ENCODE assay signal across 8 cellular contexts in the genomic region with DNA sequence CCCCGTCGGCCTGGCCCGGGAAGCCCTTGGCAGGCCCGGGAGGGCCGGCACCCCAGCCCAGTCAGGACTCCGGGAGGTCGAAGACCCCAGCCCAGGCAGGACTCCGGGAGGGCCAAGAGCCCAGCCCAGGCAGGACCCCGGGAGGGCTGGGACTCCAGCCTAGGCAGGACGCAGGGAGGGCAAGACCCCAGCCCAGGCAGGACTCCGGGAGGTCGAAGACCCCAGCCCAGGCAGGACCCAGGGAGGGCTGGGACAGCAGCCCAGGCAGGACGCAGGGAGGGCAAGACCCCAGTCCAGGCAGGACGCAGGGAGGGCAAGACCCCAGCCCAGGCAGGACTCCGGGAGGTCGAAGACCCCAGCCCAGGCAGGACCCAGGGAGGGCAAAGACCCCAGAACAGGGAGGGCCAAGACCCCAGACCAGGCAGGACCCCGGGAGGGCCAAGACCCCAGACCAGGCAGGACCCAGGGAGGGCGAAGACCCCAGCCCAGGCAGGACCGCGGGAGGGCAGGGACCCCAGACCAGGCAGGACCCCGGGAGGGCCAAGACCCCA. TPM values are rescaled to one million over a fixed set of nuclear protein-coding genes. Genes with fewer than 3 reads are reported as not detected.
DNase-seq lines count a peak whose midpoint lies in the region; ATAC-seq and TF ChIP-seq lines count a peak whose summit lies in the region.
"Not testable (repeated sequence)": the region's sequence is repeated elsewhere in the genome, so short reads cannot be mapped to it uniquely, and the experiment has no call there.

No MANE protein-coding gene starts in this region.

- peak overlapping the region; percentile 94 for H2BK120ac ChIP-seq in trophoblast cell (ENCODE audit: insufficient read depth, low read length, poor library complexity)

- H3K4me2 ChIP-seq in SU-DHL-6 (ENCODE audit: low read depth, low read length, poor library complexity, severe bottlenecking) = peak overlapping the region; percentile 71
- peak overlapping the region; percentile 40 for H3K4me2 ChIP-seq in fibroblast of lung (ENCODE audit: extremely low read depth, insufficient read depth, low read length)
- peak overlapping the region; percentile 52 for H3K4me2 ChIP-seq in trophoblast cell (ENCODE audit: low read length)

- not testable (repeated sequence) for H3K36me3 Mint-ChIP-seq in CD4-positive, alpha-beta T cell (ENCODE audit: low read depth)

- H4K12ac ChIP-seq in trophoblast cell (ENCODE audit: low read depth, low read length) = peak overlapping the region; percentile 99

- H3K4me1 ChIP-seq in body of pancreas = peaks cover 34% of the 10 kb centered on the region
- H3K4me1 ChIP-seq in fibroblast of lung (ENCODE audit: control insufficient read depth, extremely low read depth, insufficient read depth, low read length); right lobe of liver: not testable (repeated sequence)
- H3K4me1 ChIP-seq in trophoblast cell (ENCODE audit: control insufficient read depth in 1 of 2, insufficient read depth in 2 of 2, low read length in 2 of 2) = peaks cover 21 to 25% of the 10 kb centered on the region in 2 experiments
- peaks cover 0 to 45% (median 16%) of the 10 kb centered on the region in 4 donors for H3K4me1 ChIP-seq in tibial nerve

- H3K4me3 ChIP-seq in HL-60 (replicated peaks; ENCODE audit: insufficient read depth, low read length) (peak overlapping the region; percentile 75), SU-DHL-6 (ENCODE audit: insufficient read depth, low read length, poor library complexity, severe bottlenecking) (peak overlapping the region; percentile 79), body of pancreas (peak overlapping the region; percentile 86 to 88), fibroblast of lung (replicated peaks in 1 of 4; ENCODE audit: control extremely low read depth in 1 of 4, insufficient read depth in 1 of 4, low read depth in 3 of 4, low read length in 4 of 4) (peak overlapping the region; percentile 78 to 88 (median 80)), right lobe of liver (peak overlapping the region; percentile 79 to 96 (median 83)), trophoblast cell (ENCODE audit: low read depth, low read length) (peak overlapping the region; percentile 97), tibial nerve (peak overlapping the region; percentile 86 to 96 (median 90))

- intact Hi-C loops in CD4-positive, alpha-beta T cell (cut with DNase I, micrococcal nuclease); body of pancreas (cut with DNase I); right lobe of liver (cut with DNase I): not testable (repeated sequence)

- not testable (repeated sequence) for H2BK12ac ChIP-seq in trophoblast cell (ENCODE audit: low read length)

- CTCF ChIA-PET in CD4-positive, alpha-beta T cell (lab: Charles Lee) = not testable (repeated sequence)

- H4K20me1 ChIP-seq in SU-DHL-6 (ENCODE audit: low read depth, low read length); fibroblast of lung (ENCODE audit: control insufficient read depth, extremely low read depth, insufficient read depth, low read length): not testable (repeated sequence)

- peak overlapping the region; percentile 99 for H3K14ac ChIP-seq in trophoblast cell (ENCODE audit: low read length)

- not testable (repeated sequence) for TF ChIP-seq EP300 in tibial nerve (IDR thresholded peaks at IDR 0.05)

- H3K9me3 ChIP-seq in CD4-positive, alpha-beta T cell (ENCODE audit: control insufficient read depth, low read length); SU-DHL-6 (ENCODE audit: insufficient read depth, low read length); body of pancreas; fibroblast of lung (ENCODE audit: control insufficient read depth, insufficient read depth, low read depth, low read length); right lobe of liver; trophoblast cell (ENCODE audit: insufficient read depth, low read depth, low read length); tibial nerve: not testable (repeated sequence)

- peaks cover 53% of the 10 kb centered on the region for H3K79me2 ChIP-seq in SU-DHL-6 (ENCODE audit: insufficient read depth, low read length)
- peaks cover 43% of the 10 kb centered on the region for H3K79me2 ChIP-seq in fibroblast of lung (ENCODE audit: control insufficient read depth, insufficient read depth, low read length)
- H3K79me2 ChIP-seq in trophoblast cell (ENCODE audit: control insufficient read depth, insufficient read depth, low read length, poor library complexity) = peaks cover 33% of the 10 kb centered on the region

- H3K36me3 ChIP-seq in SU-DHL-6 (ENCODE audit: low read length); body of pancreas (replicated peaks in 1 of 2; ENCODE audit: insufficient read depth in 1 of 2, low read depth in 2 of 2); fibroblast of lung (ENCODE audit: control insufficient read depth, insufficient read depth, low read length); right lobe of liver; tibial nerve: not testable (repeated sequence)
- peaks cover 15 to 19% of the 10 kb centered on the region in 2 experiments for H3K36me3 ChIP-seq in trophoblast cell (ENCODE audit: control insufficient read depth in 1 of 2, insufficient read depth in 2 of 2, low read length in 2 of 2)

- H2AK5ac ChIP-seq in trophoblast cell (ENCODE audit: low read length) = peak overlapping the region; percentile 100

- peak overlapping the region; percentile 98 for H2BK5ac ChIP-seq in trophoblast cell (ENCODE audit: low read depth, low read length, poor library complexity)

- peak overlapping the region; percentile 58 for H3K27ac ChIP-seq in CD4-positive, alpha-beta T cell (ENCODE audit: low read depth, low read length)
- H3K27ac ChIP-seq in HL-60 (replicated peaks) (peak overlapping the region; percentile 69), SU-DHL-6 (ENCODE audit: low read depth, low read length) (peak overlapping the region; percentile 71), body of pancreas (peak overlapping the region; percentile 30 to 84 (median 78)), fibroblast of lung (ENCODE audit: insufficient read depth, low read length) (peak overlapping the region; percentile 92), right lobe of liver (peak overlapping the region; percentile 79 to 95 (median 81)), trophoblast cell (ENCODE audit: low read depth, low read length) (peak overlapping the region; percentile 52), tibial nerve (peak overlapping the region; percentile 81 to 97 (median 90))

- not testable (repeated sequence) for TF ChIP-seq POLR2A in body of pancreas (IDR thresholded peaks at IDR 0.05); right lobe of liver (IDR thresholded peaks at IDR 0.05); tibial nerve (IDR thresholded peaks at IDR 0.05)

- POLR2A ChIA-PET in CD4-positive, alpha-beta T cell (lab: Charles Lee) = not testable (repeated sequence)

- peak overlapping the region; percentile 97 for H3K9ac ChIP-seq in SU-DHL-6 (ENCODE audit: low read length)
- H3K9ac ChIP-seq in fibroblast of lung (ENCODE audit: insufficient read depth, low read length) = peak overlapping the region; percentile 98
- peak overlapping the region; percentile 100 for H3K9ac ChIP-seq in trophoblast cell (ENCODE audit: low read length)

- not testable (repeated sequence) for H3K9me3 Mint-ChIP-seq in CD4-positive, alpha-beta T cell

- H3K27me3 ChIP-seq in CD4-positive, alpha-beta T cell (ENCODE audit: control insufficient read depth, insufficient read depth, low read length); HL-60 (ENCODE audit: insufficient read depth, poor library complexity, severe bottlenecking); SU-DHL-6 (ENCODE audit: low read length); body of pancreas; fibroblast of lung (ENCODE audit: control insufficient read depth, insufficient read depth, low read length); right lobe of liver; trophoblast cell (ENCODE audit: insufficient read depth, low read length); tibial nerve: not testable (repeated sequence)

- ATAC-seq in CD4-positive, alpha-beta T cell (ENCODE audit: poor library complexity); body of pancreas; right lobe of liver: not testable (repeated sequence)

- H3K4me1 Mint-ChIP-seq in CD4-positive, alpha-beta T cell (ENCODE audit: low read depth) = peaks cover 32% of the 10 kb centered on the region

- H3K27ac Mint-ChIP-seq in CD4-positive, alpha-beta T cell = not testable (repeated sequence)

- not testable (repeated sequence) for H3K4me3 Mint-ChIP-seq in CD4-positive, alpha-beta T cell

- peak overlapping the region; percentile 100 for H3K4ac ChIP-seq in trophoblast cell (ENCODE audit: low read depth, low read length)

- not testable (repeated sequence) for DNase-seq in CD4-positive, alpha-beta T cell; HL-60 (ENCODE audit: low read depth in 1 of 2, low spot score in 1 of 2); body of pancreas; fibroblast of lung (ENCODE audit: low read depth in 2 of 2); trophoblast cell; tibial nerve (ENCODE audit: low spot score in 2 of 2)
- peak in 1 of 3 donors; percentile 63 for DNase-seq in right lobe of liver

- H3K18ac ChIP-seq in trophoblast cell (ENCODE audit: low read length) = peak overlapping the region; percentile 99

- not testable (repeated sequence) for TF ChIP-seq CTCF in CD4-positive, alpha-beta T cell (IDR thresholded peaks at IDR 0.05); HL-60 (IDR thresholded peaks at IDR 0.05; ENCODE audit: insufficient read depth, low read length); SU-DHL-6 (IDR thresholded peaks at IDR 0.05; ENCODE audit: insufficient read depth, low read length, poor library complexity, severe bottlenecking); body of pancreas (IDR thresholded peaks at IDR 0.05); fibroblast of lung (conservative IDR thresholded peaks at IDR 0.05 in 1 of 2, IDR thresholded peaks at IDR 0.05 in 1 of 2; ENCODE audit: low read depth in 1 of 2, low read length in 2 of 2); right lobe of liver (IDR thresholded peaks at IDR 0.05); tibial nerve (IDR thresholded peaks at IDR 0.05)

- H4K91ac ChIP-seq in trophoblast cell (ENCODE audit: low read depth, low read length) = peak overlapping the region; percentile 100

- H3K27me3 Mint-ChIP-seq in CD4-positive, alpha-beta T cell = not testable (repeated sequence)

- H4K8ac ChIP-seq in trophoblast cell (ENCODE audit: low read depth, low read length) = peak overlapping the region; percentile 98

- not testable (repeated sequence) for H3K9me2 ChIP-seq in SU-DHL-6 (replicated peaks; ENCODE audit: insufficient read depth, low read length)

- not testable (repeated sequence) for H3F3A ChIP-seq in SU-DHL-6 (ENCODE audit: insufficient read depth)

- H3K23ac ChIP-seq in trophoblast cell (ENCODE audit: low read length) = peak overlapping the region; percentile 54

- 0% methylated on average over 21 of the region's 21 CpGs; no CpG with 5 or more reads in 1 of the 2 donors for WGBS in body of pancreas, 2 donors
- WGBS in right lobe of liver (ENCODE audit: insufficient coverage, low coverage, low lambda C conversion rate, missing lambda C conversion rate) = 0% methylated on average over 1 of the region's 21 CpGs
- WGBS in trophoblast cell (ENCODE audit: extremely low coverage, insufficient coverage, insufficient read length) = no CpG with 5 or more reads among the region's 21 CpGs
- WGBS in tibial nerve, 2 donors = 0 to 1% methylated on average over 4 to 21 of the region's 21 CpGs

- H2AFZ ChIP-seq in SU-DHL-6 (ENCODE audit: low read depth, low read length, severe bottlenecking) (peak overlapping the region; percentile 72), trophoblast cell (ENCODE audit: insufficient read depth, low read length, poor library complexity) (peak overlapping the region; percentile 89)
- not testable (repeated sequence) for H2AFZ ChIP-seq in fibroblast of lung (ENCODE audit: low read length)

- peaks cover 12% of the 10 kb centered on the region for H3K79me1 ChIP-seq in trophoblast cell (ENCODE audit: low read length)

RNA-seq across cellular contexts. Expression of a gene that starts 0.5 kb away (rescaled TPM):
- total RNA-seq in CD4-positive, alpha-beta T cell = 10 to 100 TPM; 45.1 to 48.6 TPM
- 10 to 100 TPM; 16.8 to 31.1 TPM for total RNA-seq in body of pancreas
- 27.1 and 30.0 TPM in 2 replicates for total RNA-seq in fibroblast of lung
- polyA plus RNA-seq in fibroblast of lung = 24.8 and 25.6 TPM in 2 replicates
- polyA plus RNA-seq in fibroblast of lung (2012) = 21.9 and 25.8 TPM in 2 replicates
- 42.8 and 80.2 TPM in 2 replicates for polyA minus RNA-seq in fibroblast of lung (ENCODE audit: low replicate concordance)
- 10 to 100 TPM; 13.0 to 23.5 (median 14.7) TPM for total RNA-seq in right lobe of liver
- 63.6 and 66.1 TPM in 2 replicates for polyA plus RNA-seq in trophoblast cell (2013)
- total RNA-seq in tibial nerve = 100 to 1,000 TPM in 2 of 4 donors, 10 to 100 TPM in 2; 54.8 to 123 (median 90.5) TPM

RNA-seq across cellular contexts. Expression of a gene that starts 17.2 kb away (rescaled TPM):
- total RNA-seq in CD4-positive, alpha-beta T cell = under 1 TPM; 0.22 to 0.91 TPM
- 1 to 10 TPM; 8.0 to 8.2 TPM for total RNA-seq in body of pancreas
- total RNA-seq in fibroblast of lung = 3.9 and 5.1 TPM in 2 replicates
- 0.42 and 0.62 TPM in 2 replicates for polyA plus RNA-seq in fibroblast of lung
- polyA plus RNA-seq in fibroblast of lung (2012) = 0.99 and 1.1 TPM in 2 replicates
- polyA minus RNA-seq in fibroblast of lung (ENCODE audit: low replicate concordance) = 0.30 and 0.35 TPM in 2 replicates
- 1 to 10 TPM; 2.9 to 9.0 (median 5.2) TPM for total RNA-seq in right lobe of liver
- 1.8 and 2.1 TPM in 2 replicates for polyA plus RNA-seq in trophoblast cell (2013)
- total RNA-seq in tibial nerve = 10 to 100 TPM in 3 of 4 donors, 1 to 10 TPM in 1; 5.9 to 18.0 (median 14.3) TPM

RNA-seq across cellular contexts. Expression of a gene that starts 31.8 kb away (rescaled TPM):
- 10 to 100 TPM; 25.3 to 29.2 TPM for total RNA-seq in CD4-positive, alpha-beta T cell
- total RNA-seq in body of pancreas (1 to 10 TPM; 3.0 to 6.0 TPM), fibroblast of lung (13.4 and 14.4 TPM in 2 replicates), right lobe of liver (1 to 10 TPM; 6.9 to 9.2 (median 8.4) TPM), tibial nerve (10 to 100 TPM in 3 of 4 donors, 1 to 10 TPM in 1; 5.2 to 32.8 (median 12.9) TPM)
- 8.6 and 9.6 TPM in 2 replicates for polyA plus RNA-seq in fibroblast of lung
- 16.7 and 19.1 TPM in 2 replicates for polyA plus RNA-seq in fibroblast of lung (2012)
- polyA minus RNA-seq in fibroblast of lung (ENCODE audit: low replicate concordance) = 8.2 and 19.7 TPM in 2 replicates
- 5.2 and 5.5 TPM in 2 replicates for polyA plus RNA-seq in trophoblast cell (2013)

RNA-seq across cellular contexts. Expression of a gene that starts 32.1 kb away (rescaled TPM):
- total RNA-seq in CD4-positive, alpha-beta T cell = 100 to 1,000 TPM; 109 to 126 TPM
- total RNA-seq in body of pancreas = 10 to 100 TPM; 20.2 to 37.9 TPM
- total RNA-seq in fibroblast of lung = 204 and 257 TPM in 2 replicates
- 356 and 367 TPM in 2 replicates for polyA plus RNA-seq in fibroblast of lung
- 848 and 872 TPM in 2 replicates for polyA plus RNA-seq in fibroblast of lung (2012)
- polyA minus RNA-seq in fibroblast of lung (ENCODE audit: low replicate concordance) = 25.8 and 82.6 TPM in 2 replicates
- 100 to 1,000 TPM in 4 of 6 experiments, 10 to 100 TPM in 2; 78.2 to 225 (median 162) TPM for total RNA-seq in right lobe of liver
- 783 and 790 TPM in 2 replicates for polyA plus RNA-seq in trophoblast cell (2013)
- total RNA-seq in tibial nerve = 100 to 1,000 TPM in 3 of 4 donors, 10 to 100 TPM in 1; 50.0 to 219 (median 139) TPM
